In the genomic region with DNA sequence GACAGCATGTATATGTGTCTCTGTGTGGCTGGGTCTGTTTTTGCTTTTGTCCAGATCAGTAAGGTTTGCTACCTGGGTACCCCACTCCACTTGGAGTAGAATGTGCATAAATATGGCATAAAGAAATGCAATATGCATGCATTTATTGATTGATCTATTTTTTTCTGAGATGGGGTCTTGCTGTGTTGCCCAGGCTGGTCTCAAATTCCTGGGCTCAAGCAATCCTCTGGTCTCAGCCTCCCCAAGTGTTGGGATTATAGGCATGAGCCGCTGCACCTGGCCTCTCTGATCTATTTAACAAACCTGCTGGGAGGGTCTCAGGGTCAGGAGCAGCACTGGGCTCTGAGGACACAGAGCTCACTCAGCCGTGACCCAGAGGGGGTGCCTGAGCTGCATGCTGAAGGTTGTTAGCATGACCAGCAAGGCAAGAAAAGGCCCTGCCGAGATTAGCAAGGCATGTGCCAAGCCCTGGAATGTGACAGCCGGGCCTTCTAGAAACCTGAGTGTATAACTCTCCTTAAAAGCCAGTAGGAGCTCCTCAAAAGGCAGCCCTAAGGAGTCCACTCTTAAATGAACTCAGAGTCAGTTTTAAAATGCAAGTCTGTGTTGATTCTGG, we compare ENCODE assay signal across 1 cellular context.
TF ChIP-seq lines count a peak whose summit lies in the region.

No MANE protein-coding gene starts in this region.

TF ChIP-seq in GM23338, 12 proteins besides CTCF, POLR2A, EP300 and RAD21 (continued from another document):
- TF ChIP-seq ZNF114 (CRISPR knock-in tag; IDR thresholded peaks at IDR 0.05): no peak
- TF ChIP-seq, protein P1, sequence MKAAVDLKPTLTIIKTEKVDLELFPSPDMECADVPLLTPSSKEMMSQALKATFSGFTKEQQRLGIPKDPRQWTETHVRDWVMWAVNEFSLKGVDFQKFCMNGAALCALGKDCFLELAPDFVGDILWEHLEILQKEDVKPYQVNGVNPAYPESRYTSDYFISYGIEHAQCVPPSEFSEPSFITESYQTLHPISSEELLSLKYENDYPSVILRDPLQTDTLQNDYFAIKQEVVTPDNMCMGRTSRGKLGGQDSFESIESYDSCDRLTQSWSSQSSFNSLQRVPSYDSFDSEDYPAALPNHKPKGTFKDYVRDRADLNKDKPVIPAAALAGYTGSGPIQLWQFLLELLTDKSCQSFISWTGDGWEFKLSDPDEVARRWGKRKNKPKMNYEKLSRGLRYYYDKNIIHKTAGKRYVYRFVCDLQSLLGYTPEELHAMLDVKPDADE (IDR thresholded peaks at IDR 0.05): no peak
- TF ChIP-seq NANOG (IDR thresholded peaks at IDR 0.05; ENCODE audit: borderline replicate concordance): no peak
- TF ChIP-seq POLR2AphosphoS5 (IDR thresholded peaks at IDR 0.05; ENCODE audit: low read depth): no peak
- TF ChIP-seq EZH2phosphoT487 (IDR thresholded peaks at IDR 0.05; ENCODE audit: unreplicated experiment): no peak
- TF ChIP-seq EZH2 (IDR thresholded peaks at IDR 0.05; ENCODE audit: low read depth, unreplicated experiment): no peak
- TF ChIP-seq ZNF331 (CRISPR knock-in tag; IDR thresholded peaks at IDR 0.05; ENCODE audit: low read depth): no peak
